In the genomic region with DNA sequence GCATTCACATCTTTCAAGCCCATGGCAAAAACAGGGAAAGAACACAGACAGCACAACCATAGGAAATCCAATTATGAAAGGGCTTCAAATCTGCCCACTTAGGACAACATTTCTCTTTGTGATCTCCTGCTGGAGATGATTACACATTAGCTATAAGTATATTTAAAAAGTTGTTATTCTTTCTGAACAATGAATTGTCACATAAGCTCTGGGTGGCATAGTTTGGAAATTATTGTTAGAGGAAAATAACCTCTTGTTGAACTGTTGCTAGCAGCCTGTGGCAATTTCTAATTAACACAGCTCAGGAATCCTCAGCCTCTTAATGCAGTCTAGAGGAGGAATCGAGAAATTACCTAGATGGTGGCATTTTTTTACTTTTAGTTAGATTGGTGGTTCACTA, we compare ENCODE assay signal across 30 cellular contexts. TPM values are rescaled to one million over a fixed set of nuclear protein-coding genes. Genes with fewer than 3 reads are reported as not detected.
"Had no signal": no experiment of that assay in that cellular context is flagged by ENCODE, and none has a peak within 500 bp of the region (broad histone marks: within the 10 kb centered on the region; RNA-seq: fewer than 3 reads in every experiment).

No MANE protein-coding gene starts in this region.

- DNase-seq: activated CD4-positive, alpha-beta memory T cell treated with anti-CD3 and anti-CD28 coated beads for 36 hours; activated CD4-positive, alpha-beta T cell treated with anti-CD3 and anti-CD28 coated beads, Interleukin-2, amount 10 ng/mL, durations not matched to agents 7 days and 5 days; activated CD4-positive, CD25-positive, alpha-beta regulatory T cell; activated CD8-positive, alpha-beta memory T cell treated with anti-CD3 and anti-CD28 coated beads for 24 hours; activated effector memory CD4-positive, alpha-beta T cell treated with anti-CD3 and anti-CD28 coated beads, Interleukin-2, amount 50 U/mL, for 16 hours; activated naive CD4-positive, alpha-beta T cell treated with Interleukin-2 at 50 U/mL for 16 hours; activated naive CD8-positive, alpha-beta T cell treated with anti-CD3 and anti-CD28 coated beads, Interleukin-2, amount 50 U/mL, for 24 hours; activated T-cell treated with anti-CD3 and anti-CD28 coated beads, Interleukin-2, amount 50 U/mL, for 4 hours; amniotic stem cell; body of pancreas; central memory CD4-positive, alpha-beta T cell; Kasumi-1; KBM-7; NCI-H1105 treated with DMSO at 0.1 percent for 48 hours; NCI-H1436 treated with DMSO at 0.1 percent for 48 hours; NCI-H187; NCI-H2081 treated with DMSO at 0.1 percent for 48 hours; NCI-H446 treated with DMSO at 0.1 percent for 48 hours; NCI-H524 treated with DMSO at 0.1 percent for 48 hours; NCI-H774; PC-3; SHP77 treated with DMSO at 0.1 percent for 48 hours; T-cell; T-helper 2 cell; T1000 had no signal

- ATAC-seq: activated naive CD4-positive, alpha-beta T cell treated with anti-CD3 and anti-CD28 coated beads, Interleukin-2, amount 50 U/mL, for 72 hours; activated naive CD8-positive, alpha-beta T cell treated with anti-CD3 and anti-CD28 coated beads, Interleukin-2, amount 50 U/mL, for 24 hours; activated T-cell treated with anti-CD3 and anti-CD28 coated beads, Interleukin-2, amount 50 U/mL, for 4 hours; body of pancreas; PC-3; T-cell had no signal

- H3K27me3 ChIP-seq: ascending aorta, body of pancreas had no signal

- H3K27ac ChIP-seq: ascending aorta, body of pancreas had no signal

- H3K4me3 ChIP-seq: ascending aorta, body of pancreas had no signal

RNA-seq across cellular contexts. Expression of gene BCAS1, which starts 54.9 kb away (rescaled TPM):
- total RNA-seq: activated naive CD4-positive, alpha-beta T cell treated with anti-CD3 and anti-CD28 coated beads, Interleukin-2, amount 50 U/mL, for 72 hours; ascending aorta; bronchial epithelial cell; chondrocyte; SK-MEL-5 had no signal
